In the genomic region with DNA sequence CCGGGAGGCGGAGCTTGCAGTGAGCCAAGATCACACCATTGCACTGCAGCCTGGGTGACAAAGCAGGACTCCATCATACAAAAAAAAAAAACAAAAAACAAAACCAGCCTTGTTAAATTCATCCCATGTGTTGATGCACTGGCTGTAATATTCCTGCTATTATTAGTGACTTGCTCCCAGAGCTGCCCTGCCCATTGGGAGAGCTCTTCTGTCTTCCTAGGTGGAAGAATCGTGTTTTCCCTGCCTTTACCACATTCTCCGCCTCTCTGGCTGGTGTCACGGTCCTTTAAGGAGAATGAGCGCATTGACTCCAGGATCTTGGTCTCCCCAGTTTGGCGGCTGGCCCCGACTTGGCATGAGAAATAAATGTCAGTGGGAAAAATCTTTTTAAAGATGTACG, we compare ENCODE assay signal across 17 cellular contexts. TPM values are rescaled to one million over a fixed set of nuclear protein-coding genes. Genes with fewer than 3 reads are reported as not detected.
DNase-seq lines count a peak whose midpoint lies in the region.
"Had no signal": no experiment of that assay in that cellular context is flagged by ENCODE, and none has a peak within 500 bp of the region (broad histone marks: within the 10 kb centered on the region; RNA-seq: fewer than 3 reads in every experiment).

No MANE protein-coding gene starts in this region.

- peak overlapping the region; percentile 11 for H2BK5ac ChIP-seq in trophoblast cell (ENCODE audit: low read depth, low read length, poor library complexity)

- peak overlapping the region; percentile 22 for H2AK5ac ChIP-seq in trophoblast cell (ENCODE audit: low read length)

- no peak overlapping the region for H3K4me3 ChIP-seq in BLaER1 treated with 17β-estradiol and CSF1 and Interleukin-3, amounts not matched to agents 10 nM and 100 nM
- H3K4me3 ChIP-seq in H7 (ENCODE audit: insufficient read depth, low read depth, low read length) (no peak overlapping the region), trophoblast cell (ENCODE audit: low read depth, low read length) (no peak overlapping the region), HAP-1 (no peak overlapping the region)
- H3K4me3 ChIP-seq: thyroid gland had no signal

- peaks cover 0 to 75% (median 15%) of the 10 kb centered on the region in 11 experiments; a peak in 15 of 22 replicates for H4K20me1 ChIP-seq in BLaER1 treated with 17β-estradiol and CSF1 and Interleukin-3, amounts not matched to agents 10 nM and 100 nM

- no peak overlapping the region for H3K23ac ChIP-seq in trophoblast cell (ENCODE audit: low read length)

- peaks cover 67 to 98% (median 93%) of the 10 kb centered on the region in 10 experiments for H3K4me1 ChIP-seq in BLaER1 treated with 17β-estradiol and CSF1 and Interleukin-3, amounts not matched to agents 10 nM and 100 nM
- H3K4me1 ChIP-seq in trophoblast cell (ENCODE audit: control insufficient read depth in 1 of 2, insufficient read depth in 2 of 2, low read length in 2 of 2) (peaks cover 22 to 24% of the 10 kb centered on the region in 2 experiments), HAP-1 (peaks cover 3% of the 10 kb centered on the region; the same call in 1 of the 2 replicates)

- no peak overlapping the region for H4K8ac ChIP-seq in trophoblast cell (ENCODE audit: low read depth, low read length)

- in situ Hi-C loops in HAP-1 (cut with MboI; ENCODE audit: low sequenced_read_pairs), result loop anchor here (10.0 kb wide), 1 partner anchor 396 kb away; no protein-coding TSS in a partner anchor

- no CpG with 5 or more reads among the region's 9 CpGs for WGBS in trophoblast cell (ENCODE audit: extremely low coverage, insufficient coverage, insufficient read length)

- H3K27me3 ChIP-seq in BLaER1 treated with 17β-estradiol and CSF1 and Interleukin-3, amounts not matched to agents 10 nM and 100 nM, result peaks cover 0 to 90% (median 20%) of the 10 kb centered on the region in 11 experiments; a peak in 16 of 22 replicates
- H3K27me3 ChIP-seq in H7 (ENCODE audit: control insufficient read depth, insufficient read depth, low read length) (no peaks in the 10 kb centered on the region), trophoblast cell (ENCODE audit: insufficient read depth, low read length) (no peaks in the 10 kb centered on the region), HAP-1 (ENCODE audit: low read depth) (no peaks in the 10 kb centered on the region; the same call in 1 of the 2 replicates)
- H3K27me3 ChIP-seq: thyroid gland had no signal

- no peaks in the 10 kb centered on the region for H3K36me3 ChIP-seq in BLaER1 treated with 17β-estradiol and CSF1 and Interleukin-3, amounts not matched to agents 10 nM and 100 nM
- H3K36me3 ChIP-seq in H7 (replicated peaks; ENCODE audit: control insufficient read depth, insufficient read depth, low read length), result no peaks in the 10 kb centered on the region; the same call in 1 of the 2 replicates
- no peaks in the 10 kb centered on the region for H3K36me3 ChIP-seq in trophoblast cell (ENCODE audit: control insufficient read depth in 1 of 2, insufficient read depth in 2 of 2, low read length in 2 of 2)
- H3K36me3 ChIP-seq in HAP-1 (replicated peaks), result no peaks in the 10 kb centered on the region
- H3K36me3 ChIP-seq: thyroid gland had no signal

- no peak overlapping the region for H3K4me3 Mint-ChIP-seq in dendritic cell treated with granulocyte-macrophage colony-stimulating factor and Interleukin-4, amounts not matched to agents 40 ng/mL and 50 ng/mL, for 4 days
- H3K4me3 Mint-ChIP-seq: mesothelial cell of epicardium had no signal

- intact Hi-C loops in dendritic cell treated with granulocyte-macrophage colony-stimulating factor and Interleukin-4, amounts not matched to agents 40 ng/mL and 50 ng/mL, for 4 days (cut with micrococcal nuclease), result loop anchor here (2.0 to 5.0 kb wide), 2 partner anchors 104 to 178 kb away; a partner anchor contains a TSS

- peak overlapping the region; percentile 85 for H2BK12ac ChIP-seq in trophoblast cell (ENCODE audit: low read length)

- H2BK120ac ChIP-seq in trophoblast cell (ENCODE audit: insufficient read depth, low read length, poor library complexity), result peak overlapping the region; percentile 91

- H3K14ac ChIP-seq in trophoblast cell (ENCODE audit: low read length), result no peak overlapping the region

- H3K79me1 ChIP-seq in trophoblast cell (ENCODE audit: low read length), result peaks cover 26% of the 10 kb centered on the region

- H3K4me1 Mint-ChIP-seq in dendritic cell treated with granulocyte-macrophage colony-stimulating factor and Interleukin-4, amounts not matched to agents 40 ng/mL and 50 ng/mL, for 4 days (ENCODE audit: low read depth), result peaks cover 96% of the 10 kb centered on the region

- no peak overlapping the region for H3K4ac ChIP-seq in trophoblast cell (ENCODE audit: low read depth, low read length)

- H3K4me2 ChIP-seq in BLaER1 treated with 17β-estradiol and CSF1 and Interleukin-3, amounts not matched to agents 10 nM and 100 nM, result peak overlapping the region in 9 of 11 experiments; percentile 86 to 92 (median 91); a peak in 14 of 22 replicates
- H3K4me2 ChIP-seq in trophoblast cell (ENCODE audit: low read length), result no peak overlapping the region

- no peaks in the 10 kb centered on the region for H3K9me3 Mint-ChIP-seq in dendritic cell treated with granulocyte-macrophage colony-stimulating factor and Interleukin-4, amounts not matched to agents 40 ng/mL and 50 ng/mL, for 4 days
- H3K9me3 Mint-ChIP-seq: activated T-helper 2 cell treated with anti-CD3 and anti-CD28 coated beads, Interferon-gamma antibody, Interleukin-2, Interleukin-4, amounts not matched to agents 10 μg/mL and 5 μg/mL and 100 μg/mL, durations not matched to agents 14 hours and 24 hours and 36 hours; mesothelial cell of epicardium; stimulated activated memory B cell treated with anti-CD40 and anti-IgM and Interleukin-4, amounts not matched to agents 10 μg/mL and 1 μg/mL and 100 μg/mL, for 72 hours had no signal

- peaks cover 24% of the 10 kb centered on the region for H3K27me3 Mint-ChIP-seq in dendritic cell treated with granulocyte-macrophage colony-stimulating factor and Interleukin-4, amounts not matched to agents 40 ng/mL and 50 ng/mL, for 4 days

- H3K9me3 ChIP-seq in BLaER1 treated with 17β-estradiol and CSF1 and Interleukin-3, amounts not matched to agents 10 nM and 100 nM (replicated peaks in 1 of 11), result no peaks in the 10 kb centered on the region
- no peaks in the 10 kb centered on the region for H3K9me3 ChIP-seq in trophoblast cell (ENCODE audit: insufficient read depth, low read depth, low read length)
- no peaks in the 10 kb centered on the region for H3K9me3 ChIP-seq in HAP-1
- H3K9me3 ChIP-seq: thyroid gland had no signal

- no peak overlapping the region for H3K18ac ChIP-seq in trophoblast cell (ENCODE audit: low read length)

- no peaks in the 10 kb centered on the region for H3K79me2 ChIP-seq in trophoblast cell (ENCODE audit: control insufficient read depth, insufficient read depth, low read length, poor library complexity)

- H3K9ac ChIP-seq in BLaER1 treated with 17β-estradiol and CSF1 and Interleukin-3, amounts not matched to agents 10 nM and 100 nM, result no peak overlapping the region
- H3K9ac ChIP-seq in trophoblast cell (ENCODE audit: low read length), result no peak overlapping the region

- H4K12ac ChIP-seq in trophoblast cell (ENCODE audit: low read depth, low read length), result no peak overlapping the region

- H3K36me3 Mint-ChIP-seq in dendritic cell treated with granulocyte-macrophage colony-stimulating factor and Interleukin-4, amounts not matched to agents 40 ng/mL and 50 ng/mL, for 4 days (ENCODE audit: low read depth), result peaks cover 5% of the 10 kb centered on the region
- H3K36me3 Mint-ChIP-seq: mesothelial cell of epicardium; stimulated activated memory B cell treated with anti-CD40 and anti-IgM and Interleukin-4, amounts not matched to agents 10 μg/mL and 1 μg/mL and 100 μg/mL, for 72 hours had no signal

- peak overlapping the region; percentile 98 for H3K27ac Mint-ChIP-seq in dendritic cell treated with granulocyte-macrophage colony-stimulating factor and Interleukin-4, amounts not matched to agents 40 ng/mL and 50 ng/mL, for 4 days
- H3K27ac Mint-ChIP-seq: activated CD8-positive, alpha-beta memory T cell treated with anti-CD3 and anti-CD28 coated beads, Interleukin-2, amount 10 ng/mL, durations not matched to agents 7 days and 5 days; activated T-helper 2 cell treated with anti-CD3 and anti-CD28 coated beads, Interferon-gamma antibody, Interleukin-2, Interleukin-4, amounts not matched to agents 10 μg/mL and 5 μg/mL and 100 μg/mL, durations not matched to agents 14 hours and 24 hours and 36 hours had no signal

- peak; percentile 26 for DNase-seq in H7
- no peak for DNase-seq in trophoblast cell
- DNase-seq in substantia nigra (lab: John Stamatoyannopoulos, UW), result no peak
- DNase-seq in HAP-1 (ENCODE audit: low spot score in 2 of 2), result no peak
- DNase-seq in activated CD8-positive, alpha-beta memory T cell treated with anti-CD3 and anti-CD28 coated beads for 24 hours, result no peak
- DNase-seq: activated CD8-positive, alpha-beta memory T cell treated with anti-CD3 and anti-CD28 coated beads, Interleukin-2, amount 10 ng/mL, durations not matched to agents 7 days and 5 days; central memory CD4-positive, alpha-beta T cell; KBM-7; NCI-H2171 treated with DMSO at 0.1 percent for 48 hours; NCI-H69; thyroid gland had no signal

- peak overlapping the region; percentile 25 for H4K91ac ChIP-seq in trophoblast cell (ENCODE audit: low read depth, low read length)

- H3K27ac ChIP-seq in BLaER1 treated with 17β-estradiol and CSF1 and Interleukin-3, amounts not matched to agents 10 nM and 100 nM, result no peak overlapping the region
- H3K27ac ChIP-seq in trophoblast cell (ENCODE audit: low read depth, low read length), result no peak overlapping the region
- H3K27ac ChIP-seq in substantia nigra (ENCODE audit: low read depth, low read length, poor library complexity, severe bottlenecking), result no peak overlapping the region
- H3K27ac ChIP-seq: RWPE1, thyroid gland had no signal

- no peak overlapping the region for H2AFZ ChIP-seq in trophoblast cell (ENCODE audit: insufficient read depth, low read length, poor library complexity)

RNA-seq across cellular contexts. Expression of a gene that starts 15.3 kb away (rescaled TPM):
- 58.8 and 59.2 TPM in 2 replicates for total RNA-seq in H7 (2014; rRNA removed; shearing (Covaris generic))
- 22.5 and 22.8 TPM in 2 replicates for polyA plus RNA-seq in trophoblast cell (2013)
